ENCODE assay signal across 21 cellular contexts in genomic region chrX:124151195-124151594, GRCh38.
A peak's percentile ranks its signal among the peaks of the same experiment; 100 is the strongest.
DNase-seq lines count a peak whose midpoint lies in the region; ATAC-seq and TF ChIP-seq lines count a peak whose summit lies in the region.
"Had no signal": no experiment of that assay in that cellular context is flagged by ENCODE, and none has a peak within 500 bp of the region (broad histone marks: within the 10 kb centered on the region; RNA-seq: fewer than 3 reads in every experiment).

No MANE protein-coding gene starts in this region.

- no peaks in the 10 kb centered on the region for H3F3A ChIP-seq in Loucy (ENCODE audit: low read depth)

- H2AFZ ChIP-seq in Loucy (ENCODE audit: low read length): peak overlapping the region; percentile 40; the same call in 1 of the 2 replicates

- TF ChIP-seq CTCF in Loucy (conservative IDR thresholded peaks at IDR 0.05; ENCODE audit: low read length): peak; percentile 40
- TF ChIP-seq CTCF in foreskin keratinocyte (conservative IDR thresholded peaks at IDR 0.05): peak; percentile 10
- no peak for TF ChIP-seq CTCF in WERI-Rb-1 (IDR thresholded peaks at IDR 0.05; ENCODE audit: low read depth, low read length)
- no peak for TF ChIP-seq CTCF in upper lobe of left lung (IDR thresholded peaks at IDR 0.05)

- H3K79me2 ChIP-seq in Loucy (ENCODE audit: insufficient read depth, low read length): no peaks in the 10 kb centered on the region

- peak; percentile 0 for DNase-seq in OCI-M1 (lab: John Stamatoyannopoulos, UW)
- no peak for DNase-seq in foreskin keratinocyte
- no peak for DNase-seq in WERI-Rb-1
- no peak for DNase-seq in upper lobe of left lung
- DNase-seq in LoVo (ENCODE audit: low spot score): no peak
- DNase-seq: 8988T; ACHN; BE2C; C1 segment of cervical spinal cord; CD4-positive, alpha-beta memory T cell; CD4-positive, CD25-positive, alpha-beta regulatory T cell; CD8-positive, alpha-beta memory T cell; COR-L47; DMS 273 treated with DMSO at 0.1 percent for 48 hours; DMS153; DMS53; DMS79; GF-D8 had no signal

- no peak for TF ChIP-seq POLR2A in upper lobe of left lung (IDR thresholded peaks at IDR 0.05)

- no peak overlapping the region for H3K27ac ChIP-seq in foreskin keratinocyte
- no peak overlapping the region for H3K27ac ChIP-seq in WERI-Rb-1
- no peak overlapping the region for H3K27ac ChIP-seq in upper lobe of left lung
- H3K27ac ChIP-seq: BLaER1 had no signal

- TF ChIP-seq EP300 in upper lobe of left lung (IDR thresholded peaks at IDR 0.05): no peak

- H3K9me2 ChIP-seq in Loucy (replicated peaks; ENCODE audit: low read depth, low read length): no peaks in the 10 kb centered on the region

- ATAC-seq in foreskin keratinocyte (no peak), upper lobe of left lung (ENCODE audit: low FRiP score in 2 of 2) (no peak), GM19455 (IDR thresholded peaks at IDR 0.05; ENCODE audit: unreplicated experiment) (no peak)

- H4K20me1 ChIP-seq in Loucy (ENCODE audit: insufficient read depth, low read length, poor library complexity, severe bottlenecking): no peaks in the 10 kb centered on the region
- H4K20me1 ChIP-seq: BLaER1 had no signal

- no peaks in the 10 kb centered on the region for H3K27me3 ChIP-seq in Loucy (ENCODE audit: insufficient read depth, low read length, poor library complexity, severe bottlenecking)
- no peaks in the 10 kb centered on the region for H3K27me3 ChIP-seq in foreskin keratinocyte
- peaks cover 9% of the 10 kb centered on the region for H3K27me3 ChIP-seq in WERI-Rb-1 (ENCODE audit: insufficient read depth, low read depth, severe bottlenecking)
- no peaks in the 10 kb centered on the region for H3K27me3 ChIP-seq in upper lobe of left lung
- H3K27me3 ChIP-seq: BE2C had no signal

- H3K4me1 ChIP-seq in Loucy (ENCODE audit: insufficient read depth, low read length, poor library complexity, severe bottlenecking): peaks cover 4% of the 10 kb centered on the region
- H3K4me1 ChIP-seq in foreskin keratinocyte: no peaks in the 10 kb centered on the region
- H3K4me1 ChIP-seq in upper lobe of left lung: no peaks in the 10 kb centered on the region
- H3K4me1 ChIP-seq: BE2C, BLaER1 had no signal

- H3K9me3 ChIP-seq in Loucy (ENCODE audit: insufficient read depth, low read depth, low read length) (no peaks in the 10 kb centered on the region), WERI-Rb-1 (ENCODE audit: severe bottlenecking) (no peaks in the 10 kb centered on the region), upper lobe of left lung (peaks cover 0 to 11% (median 0%) of the 10 kb centered on the region in 4 donors)
- H3K9me3 ChIP-seq: BE2C had no signal

- H3K4me2 ChIP-seq in Loucy (ENCODE audit: low read depth, low read length, poor library complexity, severe bottlenecking): peak overlapping the region; percentile 29
- H3K4me2 ChIP-seq: BLaER1 had no signal

- H3K36me3 ChIP-seq in Loucy (ENCODE audit: insufficient read depth, low read length) (no peaks in the 10 kb centered on the region), WERI-Rb-1 (no peaks in the 10 kb centered on the region), upper lobe of left lung (no peaks in the 10 kb centered on the region)
- H3K36me3 ChIP-seq: BE2C, BLaER1 had no signal

- no peak overlapping the region for H3K9ac ChIP-seq in Loucy (ENCODE audit: low read depth, low read length, poor library complexity, severe bottlenecking)
- H3K9ac ChIP-seq: BLaER1 had no signal

- no peak overlapping the region for H3K4me3 ChIP-seq in Loucy (ENCODE audit: low read length, poor library complexity, severe bottlenecking)
- no peak overlapping the region for H3K4me3 ChIP-seq in WERI-Rb-1 (ENCODE audit: low read depth, low read length)
- no peak overlapping the region for H3K4me3 ChIP-seq in upper lobe of left lung
- H3K4me3 ChIP-seq: BLaER1 had no signal

Comparison
In these comparisons a context has a peak if more than half of its experiments do, and no peak if none do; other contexts are left out.
1. CTCF ChIP-seq: peak in Loucy (single experiment) and foreskin keratinocyte (single experiment); none in WERI-Rb-1 (single experiment) and upper lobe of left lung (0 of 6).